Comparison of ENCODE assay signal across 8 cellular contexts in the genomic region with DNA sequence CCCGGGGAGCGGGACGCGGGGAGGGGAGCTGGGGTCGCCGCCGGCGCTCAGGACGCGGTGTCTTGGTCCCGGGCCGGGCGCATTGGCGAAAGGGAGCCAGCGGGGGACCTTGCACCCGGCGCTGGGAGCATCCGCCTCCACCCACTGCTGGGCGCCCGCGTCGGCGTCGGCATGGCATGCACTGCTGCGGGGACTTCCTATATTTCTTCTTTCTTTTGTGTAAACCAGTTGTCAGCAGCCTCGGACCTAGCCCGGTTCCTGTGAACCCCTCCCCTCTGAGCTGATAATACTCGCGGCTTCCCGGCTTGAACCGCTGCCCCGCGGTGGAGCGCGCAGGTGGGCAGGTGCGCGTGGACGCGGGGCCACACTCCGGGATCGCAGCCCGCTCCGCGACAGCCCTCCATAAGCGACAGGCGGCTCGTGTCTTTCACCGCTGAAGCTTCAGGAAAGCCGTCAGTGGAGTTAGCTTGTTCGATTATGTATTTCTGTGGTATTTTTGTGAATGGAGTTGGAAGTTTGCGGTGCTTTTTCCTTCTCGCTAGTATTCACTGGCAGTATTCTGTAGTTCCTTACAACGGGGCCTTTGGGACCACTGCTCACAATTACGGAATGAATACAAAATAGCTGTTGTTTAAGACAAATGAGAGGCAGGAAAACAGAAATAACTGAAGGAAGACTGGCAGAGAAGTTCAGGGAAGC. TPM values are rescaled to one million over a fixed set of nuclear protein-coding genes. Genes with fewer than 3 reads are reported as not detected.
DNase-seq lines count a peak whose midpoint lies in the region; ATAC-seq and TF ChIP-seq lines count a peak whose summit lies in the region.

No MANE protein-coding gene starts in this region.

- no peak overlapping the region for H3K27ac Mint-ChIP-seq in nephron progenitor cell

- no peak for TF ChIP-seq EP300 in esophagus muscularis mucosa (IDR thresholded peaks at IDR 0.05)

- no peaks in the 10 kb centered on the region for H3K36me3 Mint-ChIP-seq in nephron progenitor cell (ENCODE audit: low read depth)

- no peak for TF ChIP-seq CTCF in esophagus muscularis mucosa (IDR thresholded peaks at IDR 0.05)
- no peak for TF ChIP-seq CTCF in nephron progenitor cell (IDR thresholded peaks at IDR 0.05)
- no peak for TF ChIP-seq CTCF in upper lobe of right lung (IDR thresholded peaks at IDR 0.05)

- H3K4me1 ChIP-seq in esophagus muscularis mucosa, result peaks cover 13 to 34% (median 31%) of the 10 kb centered on the region in 4 donors
- H3K4me1 ChIP-seq in upper lobe of right lung, result peaks cover 16% of the 10 kb centered on the region

- H3K9me3 ChIP-seq in esophagus muscularis mucosa, result no peaks in the 10 kb centered on the region
- H3K9me3 ChIP-seq in upper lobe of right lung, result no peaks in the 10 kb centered on the region

- 5% methylated on average over 17 of the region's 54 CpGs for WGBS in esophagus muscularis mucosa

- intact Hi-C loops in esophagus muscularis mucosa (cut with DNase I) (loop anchor here (5.0 kb wide), 1 partner anchor 49 kb away; no protein-coding TSS in a partner anchor), upper lobe of right lung (cut with DNase I) (no loop called here)

- DNase-seq in NCI-H2029 (lab: John Stamatoyannopoulos, UW), result peak; percentile 21
- no peak for DNase-seq in NCI-H2029 treated with DMSO at 0.1 percent for 48 hours (lab: John Stamatoyannopoulos, UW)
- DNase-seq in NCI-H2196 (lab: John Stamatoyannopoulos, UW; ENCODE audit: unreplicated experiment), result peak; percentile 59
- DNase-seq in activated CD8-positive, alpha-beta memory T cell treated with anti-CD3 and anti-CD28 coated beads, Interleukin-2, amount 50 U/mL, for 48 hours, result peak; percentile 76
- no peak for DNase-seq in esophagus muscularis mucosa (ENCODE audit: extremely low spot score)
- peak; percentile 43 for DNase-seq in nephron progenitor cell
- DNase-seq in upper lobe of right lung, result peak; percentile 77

- H3K27me3 ChIP-seq in esophagus muscularis mucosa, result peaks cover 0 to 11% (median 0%) of the 10 kb centered on the region in 4 donors
- H3K27me3 ChIP-seq in upper lobe of right lung, result peaks cover 12% of the 10 kb centered on the region

- H3K4me3 ChIP-seq in esophagus muscularis mucosa (peak overlapping the region; percentile 74 to 90 (median 80)), upper lobe of right lung (peak overlapping the region; percentile 71)

- H3K36me3 ChIP-seq in esophagus muscularis mucosa (no peaks in the 10 kb centered on the region), upper lobe of right lung (no peaks in the 10 kb centered on the region)

- peaks cover 14% of the 10 kb centered on the region for H3K4me1 Mint-ChIP-seq in nephron progenitor cell

- H3K27ac ChIP-seq in esophagus muscularis mucosa (replicated peaks in 1 of 4) (peak overlapping the region; percentile 56 to 61 (median 57)), upper lobe of right lung (no peak overlapping the region)

- peaks cover 64% of the 10 kb centered on the region for H3K27me3 Mint-ChIP-seq in nephron progenitor cell (ENCODE audit: low read depth, poor library complexity)

- ATAC-seq in HG02938 (IDR thresholded peaks at IDR 0.05; ENCODE audit: unreplicated experiment), result peak; percentile 8
- peak; percentile 74 for ATAC-seq in upper lobe of right lung

- no peaks in the 10 kb centered on the region for H3K9me3 Mint-ChIP-seq in nephron progenitor cell

- TF ChIP-seq POLR2A in esophagus muscularis mucosa (IDR thresholded peaks at IDR 0.05; ENCODE audit: low read depth), result no peak

- H3K4me3 Mint-ChIP-seq in nephron progenitor cell, result peak overlapping the region; percentile 90

RNA-seq across cellular contexts. Expression of gene BMAL2, which starts 0.8 kb away (rescaled TPM):
- total RNA-seq in esophagus muscularis mucosa (1 to 10 TPM; 3.6 to 7.3 (median 5.0) TPM), upper lobe of right lung (6.9 TPM)

Comparison
In these comparisons a context has a peak if more than half of its experiments do, and no peak if none do; other contexts are left out.
1. DNase-seq: peak in NCI-H2029 (single experiment), NCI-H2196 (single experiment), activated CD8-positive, alpha-beta memory T cell treated with anti-CD3 and anti-CD28 coated beads, Interleukin-2, amount 50 U/mL, for 48 hours (single experiment), nephron progenitor cell (single experiment) and upper lobe of right lung (single experiment); none in NCI-H2029 treated with DMSO at 0.1 percent for 48 hours (single experiment) and esophagus muscularis mucosa (single experiment).